ENCODE assay signal across 21 cellular contexts in genomic region chr14:101454229-101454628, GRCh38.
"Had no signal": no experiment of that assay in that cellular context is flagged by ENCODE, and none has a peak within 500 bp of the region (broad histone marks: within the 10 kb centered on the region; RNA-seq: fewer than 3 reads in every experiment).

No MANE protein-coding gene starts in this region.

- H3K27me3 ChIP-seq: testis, vagina had no signal

- H3K27ac ChIP-seq: body of pancreas, left ventricle myocardium inferior, right lobe of liver, skin epidermis, testis, vagina had no signal

- H3K9me3 ChIP-seq: body of pancreas, left ventricle myocardium inferior, right lobe of liver, testis, vagina had no signal

- DNase-seq: activated CD4-positive, alpha-beta memory T cell treated with anti-CD3 and anti-CD28 coated beads for 36 hours; activated CD4-positive, alpha-beta T cell treated with anti-CD3 and anti-CD28 coated beads for 48 hours; activated CD4-positive, CD25-positive, alpha-beta regulatory T cell; activated gamma-delta T cell; activated naive CD4-positive, alpha-beta T cell treated with anti-CD3 and anti-CD28 coated beads, Interleukin-2, amount 50 U/mL, for 16 hours; activated naive CD8-positive, alpha-beta T cell treated with anti-CD3 and anti-CD28 coated beads, Interleukin-2, amount 50 U/mL, for 24 hours; body of pancreas; effector CD4-positive, alpha-beta T cell; erythroblast; glutamatergic neuron; hippocampal formation; left ventricle myocardium inferior; mammary epithelial cell; stimulated activated CD4-positive, alpha-beta T cell treated with anti-CD3 and anti-CD28 coated beads, Interleukin-15, amount 100 ng/mL, for 24 hours; testis; trophoblast cell had no signal

- H3K4me3 ChIP-seq: body of pancreas, left ventricle myocardium inferior, right lobe of liver, skin epidermis, testis, vagina had no signal

- ATAC-seq: activated naive CD8-positive, alpha-beta T cell treated with anti-CD3 and anti-CD28 coated beads, Interleukin-2, amount 50 U/mL, for 24 hours; body of pancreas; natural killer cell treated with Interleukin-12 subunit alpha and Interleukin-12 subunit beta and Interleukin-15 and Interleukin-18, amount 100 ng/mL, for 72 hours; right lobe of liver; stimulated activated memory B cell treated with anti-CD40 and anti-IgM and Interleukin-4, amounts not matched to agents 10 μg/mL and 1 μg/mL and 100 μg/mL, for 72 hours had no signal

- H3K36me3 ChIP-seq: left ventricle myocardium inferior, right lobe of liver, vagina had no signal

- H3K4me1 ChIP-seq: testis, vagina had no signal
